15 cellular contexts compared by ENCODE assay signal in the genomic region with DNA sequence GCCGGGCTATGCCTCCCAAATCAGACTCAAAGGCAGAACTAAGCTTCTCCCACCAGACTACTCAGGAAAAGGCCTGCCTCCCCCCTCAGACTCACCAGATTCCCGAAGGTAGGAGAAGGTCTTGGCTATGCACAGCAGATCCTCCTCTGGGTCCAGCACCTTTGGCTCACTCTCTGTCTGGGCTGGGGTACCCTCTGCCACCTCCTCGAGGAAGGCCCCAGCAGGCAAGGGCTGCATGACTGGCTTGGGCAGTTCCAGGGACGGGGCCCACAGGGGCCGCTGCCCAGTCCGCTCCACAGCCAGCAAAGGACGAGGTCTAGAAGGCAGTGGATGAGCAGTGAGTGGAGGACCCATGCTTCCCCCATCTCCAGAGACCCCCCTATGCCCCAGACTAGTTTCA. TPM values are rescaled to one million over a fixed set of nuclear protein-coding genes. Genes with fewer than 3 reads are reported as not detected.
A peak's percentile ranks its signal among the peaks of the same experiment; 100 is the strongest.
DNase-seq lines count a peak whose midpoint lies in the region; ATAC-seq and TF ChIP-seq lines count a peak whose summit lies in the region.
"Had no signal": no experiment of that assay in that cellular context is flagged by ENCODE, and none has a peak within 500 bp of the region (broad histone marks: within the 10 kb centered on the region; RNA-seq: fewer than 3 reads in every experiment).

No MANE protein-coding gene starts in this region.

- H3K27me3 ChIP-seq in Peyer's patch (no peaks in the 10 kb centered on the region), duodenal mucosa (ENCODE audit: control insufficient read depth in 1 of 2, insufficient read depth in 2 of 2, low read length in 2 of 2) (no peaks in the 10 kb centered on the region), tibial nerve (no peaks in the 10 kb centered on the region)
- H3K27me3 ChIP-seq: cardiac muscle cell had no signal

- H3K9ac ChIP-seq in duodenal mucosa (ENCODE audit: low read depth in 1 of 2, low read length in 2 of 2), result peak overlapping the region; percentile 26 to 88

- H3K36me3 ChIP-seq in Peyer's patch (peaks cover 0 to 34% (median 0%) of the 10 kb centered on the region in 3 donors), duodenal mucosa (ENCODE audit: control insufficient read depth in 1 of 2, insufficient read depth in 2 of 2, low read length in 2 of 2) (peaks cover 32 to 47% of the 10 kb centered on the region in 2 donors), tibial nerve (peaks cover 0 to 40% (median 0%) of the 10 kb centered on the region in 3 donors)

- peak overlapping the region; percentile 98 for H3K27ac Mint-ChIP-seq in activated CD4-positive, alpha-beta T cell treated with anti-CD3 and anti-CD28 coated beads, Interleukin-2, amount 10 ng/mL, durations not matched to agents 7 days and 5 days
- peak overlapping the region; percentile 99 for H3K27ac Mint-ChIP-seq in stimulated activated effector memory CD8-positive, alpha-beta T cell treated with anti-CD3 and anti-CD28 coated beads, Interleukin-12 subunit alpha, Interleukin-12 subunit beta, amount 100 ng/mL, for 72 hours
- H3K27ac Mint-ChIP-seq: GM23338 had no signal

- ATAC-seq in stimulated activated effector memory CD8-positive, alpha-beta T cell treated with anti-CD3 and anti-CD28 coated beads, Interleukin-12 subunit alpha, Interleukin-12 subunit beta, amount 100 ng/mL, for 72 hours, result no peak
- ATAC-seq: GM23338 had no signal

- H3K9me3 ChIP-seq in Peyer's patch, result no peaks in the 10 kb centered on the region
- H3K9me3 ChIP-seq in duodenal mucosa (ENCODE audit: control insufficient read depth in 1 of 2, low read length in 2 of 2), result no peaks in the 10 kb centered on the region
- no peaks in the 10 kb centered on the region for H3K9me3 ChIP-seq in tibial nerve

- TF ChIP-seq CTCF in Peyer's patch (IDR thresholded peaks at IDR 0.05) (no peak), tibial nerve (IDR thresholded peaks at IDR 0.05) (no peak), foreskin fibroblast (IDR thresholded peaks at IDR 0.05; ENCODE audit: low read depth, low read length) (no peak)

- peak overlapping the region; percentile 11 to 81 (median 58) for H3K27ac ChIP-seq in Peyer's patch
- H3K27ac ChIP-seq in duodenal mucosa (ENCODE audit: low read depth, low read length), result no peak overlapping the region
- H3K27ac ChIP-seq in tibial nerve, result peak overlapping the region in 1 of 4 donors; percentile 86
- H3K27ac ChIP-seq: cardiac muscle cell, SK-N-MC, WERI-Rb-1 had no signal

- H3K4me3 ChIP-seq in Peyer's patch (peak overlapping the region in 1 of 4 donors; percentile 87), duodenal mucosa (ENCODE audit: low read depth in 1 of 2, low read length in 2 of 2) (peak overlapping the region; percentile 89 to 92), tibial nerve (no peak overlapping the region), foreskin fibroblast (ENCODE audit: low read depth in 1 of 2, low read length in 2 of 2) (no peak overlapping the region)
- H3K4me3 ChIP-seq: cardiac muscle cell, GM23338, SK-N-MC had no signal

- H3K4me1 ChIP-seq in Peyer's patch (peaks cover 0 to 65% (median 15%) of the 10 kb centered on the region in 4 donors), duodenal mucosa (ENCODE audit: control insufficient read depth in 1 of 2, insufficient read depth in 2 of 2, low read length in 2 of 2) (peaks cover 71 to 78% of the 10 kb centered on the region in 2 donors), tibial nerve (peaks cover 0 to 91% (median 28%) of the 10 kb centered on the region in 4 donors)

- H3K36me3 Mint-ChIP-seq in activated CD4-positive, alpha-beta T cell treated with anti-CD3 and anti-CD28 coated beads, Interleukin-2, amount 10 ng/mL, durations not matched to agents 7 days and 5 days (ENCODE audit: low read depth), result peaks cover 94% of the 10 kb centered on the region
- H3K36me3 Mint-ChIP-seq in stimulated activated effector memory CD8-positive, alpha-beta T cell treated with anti-CD3 and anti-CD28 coated beads, Interleukin-12 subunit alpha, Interleukin-12 subunit beta, amount 100 ng/mL, for 72 hours, result peaks cover 100% of the 10 kb centered on the region

- CTCF ChIA-PET in activated CD4-positive, alpha-beta T cell treated with anti-CD3 and anti-CD28 coated beads, Interleukin-2, amount 10 ng/mL, durations not matched to agents 7 days and 5 days (lab: Charles Lee), result interaction anchor here (1.0 to 13.4 kb wide), 9 partner anchors 8 to 781 kb away, joined by 3 to 211 read pairs (median 4); partner anchors contain the start of genes C3orf18 and HEMK1

- TF ChIP-seq EP300 in tibial nerve (IDR thresholded peaks at IDR 0.05), result no peak

- no peaks in the 10 kb centered on the region for H3K27me3 Mint-ChIP-seq in activated CD4-positive, alpha-beta T cell treated with anti-CD3 and anti-CD28 coated beads, Interleukin-2, amount 10 ng/mL, durations not matched to agents 7 days and 5 days

- whole genome bisulfite sequencing in tibial nerve, 2 donors, result 86% methylated on average over 7 of the region's 7 CpGs

- TF ChIP-seq POLR2A in Peyer's patch (IDR thresholded peaks at IDR 0.05) (no peak), tibial nerve (IDR thresholded peaks at IDR 0.05) (no peak)

- POLR2A ChIA-PET in activated CD4-positive, alpha-beta T cell treated with anti-CD3 and anti-CD28 coated beads, Interleukin-2, amount 10 ng/mL, durations not matched to agents 7 days and 5 days (lab: Charles Lee), result interaction anchor here (0.6 to 8.2 kb wide), 3 partner anchors 8 to 36 kb away, joined by 3 to 168 read pairs (median 6); partner anchors contain the start of genes HEMK1 and MAPKAPK3

- H3K4me3 Mint-ChIP-seq in activated CD4-positive, alpha-beta T cell treated with anti-CD3 and anti-CD28 coated beads, Interleukin-2, amount 10 ng/mL, durations not matched to agents 7 days and 5 days, result peak overlapping the region; percentile 99
- H3K4me3 Mint-ChIP-seq in stimulated activated effector memory CD8-positive, alpha-beta T cell treated with anti-CD3 and anti-CD28 coated beads, Interleukin-12 subunit alpha, Interleukin-12 subunit beta, amount 100 ng/mL, for 72 hours, result peak overlapping the region; percentile 98
- H3K4me3 Mint-ChIP-seq: GM23338 had no signal

- peaks cover 30% of the 10 kb centered on the region for H3K4me1 Mint-ChIP-seq in activated CD4-positive, alpha-beta T cell treated with anti-CD3 and anti-CD28 coated beads, Interleukin-2, amount 10 ng/mL, durations not matched to agents 7 days and 5 days
- peaks cover 75% of the 10 kb centered on the region for H3K4me1 Mint-ChIP-seq in stimulated activated effector memory CD8-positive, alpha-beta T cell treated with anti-CD3 and anti-CD28 coated beads, Interleukin-12 subunit alpha, Interleukin-12 subunit beta, amount 100 ng/mL, for 72 hours

- no peaks in the 10 kb centered on the region for H3K9me3 Mint-ChIP-seq in activated CD4-positive, alpha-beta T cell treated with anti-CD3 and anti-CD28 coated beads, Interleukin-2, amount 10 ng/mL, durations not matched to agents 7 days and 5 days
- H3K9me3 Mint-ChIP-seq in stimulated activated effector memory CD8-positive, alpha-beta T cell treated with anti-CD3 and anti-CD28 coated beads, Interleukin-12 subunit alpha, Interleukin-12 subunit beta, amount 100 ng/mL, for 72 hours, result no peaks in the 10 kb centered on the region
- H3K9me3 Mint-ChIP-seq: GM23338 had no signal

- no peak for DNase-seq in activated CD4-positive, alpha-beta T cell treated with anti-CD3 and anti-CD28 coated beads, Interleukin-2, amount 10 ng/mL, durations not matched to agents 7 days and 5 days
- DNase-seq in activated CD4-positive, alpha-beta T cell treated with anti-CD3 and anti-CD28 coated beads, Interleukin-2, amount 50 U/mL, for 4 hours, result no peak
- no peak for DNase-seq in Peyer's patch
- no peak for DNase-seq in stimulated activated effector memory CD8-positive, alpha-beta T cell treated with anti-CD3 and anti-CD28 coated beads, Interleukin-12 subunit alpha, Interleukin-12 subunit beta, amount 100 ng/mL, for 72 hours (ENCODE audit: low spot score in 2 of 2)
- no peak for DNase-seq in COLO829 (ENCODE audit: low spot score)
- no peak for DNase-seq in tibial nerve (ENCODE audit: low spot score in 2 of 2)
- no peak for DNase-seq in foreskin fibroblast
- DNase-seq: activated gamma-delta T cell, NCI-H1092 treated with DMSO at 0.1 percent for 48 hours, NCI-H226, WERI-Rb-1 had no signal

RNA-seq across cellular contexts. Expression of gene CISH, which starts 3.3 kb away (rescaled TPM):
- total RNA-seq in activated CD4-positive, alpha-beta T cell treated with anti-CD3 and anti-CD28 coated beads, Interleukin-2, amount 10 ng/mL, durations not matched to agents 7 days and 5 days, result 100 to 1,000 TPM; 300 to 308 TPM
- total RNA-seq in Peyer's patch, result 10 to 100 TPM in 3 of 4 donors, 1 to 10 TPM in 1; 9.7 to 13.5 (median 10.9) TPM
- total RNA-seq in tibial nerve, result 10 to 100 TPM in 1 of 4 donors, 1 to 10 TPM in 3; 5.5 to 15.5 (median 5.8) TPM

RNA-seq across cellular contexts. Expression of gene MAPKAPK3, which starts 8.7 kb away (rescaled TPM):
- 100 to 1,000 TPM; 135 to 140 TPM for total RNA-seq in activated CD4-positive, alpha-beta T cell treated with anti-CD3 and anti-CD28 coated beads, Interleukin-2, amount 10 ng/mL, durations not matched to agents 7 days and 5 days
- 10 to 100 TPM; 25.6 to 44.0 (median 30.0) TPM for total RNA-seq in Peyer's patch
- total RNA-seq in tibial nerve, result 10 to 100 TPM; 17.2 to 53.7 (median 18.0) TPM

RNA-seq across cellular contexts. Expression of gene HEMK1, which starts 39.0 kb away (rescaled TPM):
- 10 to 100 TPM; 42.3 to 49.0 TPM for total RNA-seq in activated CD4-positive, alpha-beta T cell treated with anti-CD3 and anti-CD28 coated beads, Interleukin-2, amount 10 ng/mL, durations not matched to agents 7 days and 5 days
- total RNA-seq in Peyer's patch, result 10 to 100 TPM in 3 of 4 donors, 1 to 10 TPM in 1; 8.6 to 15.3 (median 12.5) TPM
- total RNA-seq in tibial nerve, result 10 to 100 TPM in 1 of 4 donors, 1 to 10 TPM in 3; 6.9 to 10.2 (median 8.8) TPM

RNA-seq across cellular contexts. Expression of gene C3orf18, which starts 40.7 kb away (rescaled TPM):
- total RNA-seq in activated CD4-positive, alpha-beta T cell treated with anti-CD3 and anti-CD28 coated beads, Interleukin-2, amount 10 ng/mL, durations not matched to agents 7 days and 5 days, result 10 to 100 TPM; 29.0 to 33.9 TPM
- total RNA-seq in Peyer's patch (10 to 100 TPM in 1 of 4 donors, 1 to 10 TPM in 2, not detected in 1; 1.1 to 26.4 (median 3.2) TPM), tibial nerve (10 to 100 TPM; 12.2 to 21.1 (median 19.1) TPM)

Comparison
In these comparisons a context has a peak if more than half of its experiments do, and no peak if none do; other contexts are left out.
1. H3K4me3 ChIP-seq: peak in duodenal mucosa (2 of 2); none in tibial nerve (0 of 4) and foreskin fibroblast (0 of 2).
2. RNA of gene CISH, which starts 3.3 kb away (total RNA-seq): 300 to 308 TPM in activated CD4-positive, alpha-beta T cell treated with anti-CD3 and anti-CD28 coated beads, Interleukin-2, amount 10 ng/mL, durations not matched to agents 7 days and 5 days; 9.7 to 13.5 TPM in Peyer's patch and 5.5 to 15.5 TPM in tibial nerve; every median in the first group is over 10 times any median in the second.